ENCODE assay signal across 8 cellular contexts in genomic region chr1:167219646-167220536, GRCh38. TPM values are rescaled to one million over a fixed set of nuclear protein-coding genes. Genes with fewer than 3 reads are reported as not detected.
A peak's percentile ranks its signal among the peaks of the same experiment; 100 is the strongest.
DNase-seq lines count a peak whose midpoint lies in the region; ATAC-seq, FAIRE-seq and TF ChIP-seq lines count a peak whose summit lies in the region.

No MANE protein-coding gene starts in this region.

- BruUV-seq in Calu3 (replicated peaks; lab: Mats Ljungman, UMichigan) (TSS peak; percentile 80), endothelial cell of umbilical vein (replicated peaks; lab: Mats Ljungman, UMichigan) (TSS peak; percentile 90)

- H3K27me3 Mint-ChIP-seq in Calu3 (ENCODE audit: unreplicated experiment) (no peaks in the 10 kb centered on the region), mesothelial cell of epicardium (ENCODE audit: low read depth) (peaks cover 2% of the 10 kb centered on the region)

- CTCF ChIA-PET in Calu3 (lab: Charles Lee): interaction anchor here (0.5 to 2.1 kb wide), 44 partner anchors 9 to 1074 kb away, joined by 3 to 17 read pairs (median 4); partner anchors contain the start of gene TADA1
- CTCF ChIA-PET in endothelial cell of umbilical vein (lab: Charles Lee): interaction anchor here (0.5 to 2.2 kb wide), 42 partner anchors 9 to 1522 kb away, joined by 3 to 28 read pairs (median 4); partner anchors contain the start of genes ALDH9A1, CREG1, POGK and TADA1

- dilution Hi-C loops in endothelial cell of umbilical vein (cut with MboI; ENCODE audit: extremely low pct_ligation_motif_present, low sequenced_read_pairs): no loop called here

- H3K9me3 Mint-ChIP-seq in Calu3 (ENCODE audit: low read depth, unreplicated experiment) (peaks cover 3% of the 10 kb centered on the region), mesothelial cell of epicardium (peaks cover 9% of the 10 kb centered on the region)

- no peaks in the 10 kb centered on the region for H3K9me1 ChIP-seq in endothelial cell of umbilical vein (replicated peaks; ENCODE audit: control insufficient read depth, extremely low read depth, insufficient read depth, low read length)

- POLR2A ChIA-PET in endothelial cell of umbilical vein (lab: Charles Lee): interaction anchor here (0.5 to 0.9 kb wide), 9 partner anchors 10 to 344 kb away, joined by 3 to 9 read pairs (median 4); partner anchors contain the start of genes CREG1 and TADA1

- H3K36me3 ChIP-seq in HUES6 (ENCODE audit: control insufficient read depth, insufficient read depth, low read length) (no peaks in the 10 kb centered on the region), NT2/D1 (ENCODE audit: insufficient read depth, insufficient read length, low read length) (no peaks in the 10 kb centered on the region), endothelial cell of umbilical vein (ENCODE audit: control insufficient read depth in 2 of 2, extremely low read depth in 1 of 2, insufficient read depth in 2 of 2, low read length in 2 of 2) (no peaks in the 10 kb centered on the region)

- peak; percentile 48 for TF ChIP-seq POLR2A in endothelial cell of umbilical vein (IDR thresholded peaks at IDR 0.05; ENCODE audit: low read depth, low read length)

- peak overlapping the region; percentile 95 for H2AFZ ChIP-seq in endothelial cell of umbilical vein (ENCODE audit: low read depth, low read length)

- H3K4me3 ChIP-seq in HUES6 (ENCODE audit: low read depth, low read length) (peak overlapping the region; percentile 73), NT2/D1 (ENCODE audit: insufficient read length, low read depth) (peak overlapping the region; percentile 85), endothelial cell of umbilical vein (replicated peaks in 1 of 3; ENCODE audit: insufficient read depth in 1 of 3, low read depth in 1 of 3, low read length in 3 of 3) (peak overlapping the region; percentile 74 to 86 (median 79))

- H3K79me2 ChIP-seq in endothelial cell of umbilical vein (ENCODE audit: control insufficient read depth, insufficient read depth, low read length): peaks cover 31% of the 10 kb centered on the region

- intact Hi-C loops in Calu3 (cut with micrococcal nuclease; ENCODE audit: unreplicated experiment): loop anchor here (1.0 to 10.0 kb wide), 5 partner anchors 58 to 305 kb away; no protein-coding TSS in a partner anchor
- intact Hi-C loops in endothelial cell of umbilical vein (cut with micrococcal nuclease): loop anchor here (1.0 to 5.0 kb wide), 7 partner anchors 154 to 503 kb away; partner anchors contain the start of genes CREG1 and TADA1

- H3K9ac ChIP-seq in HUES6 (ENCODE audit: low read length) (peak overlapping the region; percentile 97), NT2/D1 (ENCODE audit: insufficient read length, low read depth) (peak overlapping the region; percentile 94), endothelial cell of umbilical vein (replicated peaks; ENCODE audit: extremely low read depth, insufficient read depth, low read length) (peak overlapping the region; percentile 79)

- H4K20me1 ChIP-seq in endothelial cell of umbilical vein (replicated peaks; ENCODE audit: control insufficient read depth, extremely low read depth, insufficient read depth, low read length): no peaks in the 10 kb centered on the region

- H3K4me1 Mint-ChIP-seq in Calu3 (ENCODE audit: low read depth, unreplicated experiment) (peaks cover 25% of the 10 kb centered on the region), mesothelial cell of epicardium (peaks cover 34% of the 10 kb centered on the region)

- TF ChIP-seq CTCF in Calu3 (IDR thresholded peaks at IDR 0.05; ENCODE audit: unreplicated experiment) (peak; percentile 14), endothelial cell of umbilical vein (IDR thresholded peaks at IDR 0.05; ENCODE audit: extremely low read depth in 1 of 2, insufficient read depth in 1 of 2, low read depth in 1 of 2, low read length in 2 of 2) (peak in 1 of 2 donors; percentile 4), mesothelial cell of epicardium (IDR thresholded peaks at IDR 0.05; ENCODE audit: unreplicated experiment) (no peak)

- H3K4me3 Mint-ChIP-seq in Calu3 (ENCODE audit: low read depth, unreplicated experiment): peak overlapping the region; percentile 79
- H3K4me3 Mint-ChIP-seq in mesothelial cell of epicardium: peak overlapping the region; percentile 90

- H3K4me1 ChIP-seq in HUES6 (ENCODE audit: control insufficient read depth, insufficient read depth, low read length) (peaks cover 20% of the 10 kb centered on the region), NT2/D1 (ENCODE audit: insufficient read depth, insufficient read length) (peaks cover 3% of the 10 kb centered on the region), endothelial cell of umbilical vein (ENCODE audit: control insufficient read depth, extremely low read depth, insufficient read depth, low read length) (peaks cover 8% of the 10 kb centered on the region)

- peak overlapping the region; percentile 89 for H3K4me2 ChIP-seq in endothelial cell of umbilical vein (ENCODE audit: insufficient read depth, low read length)

- peak; percentile 35 for FAIRE-seq in endothelial cell of umbilical vein (lab: Jason Lieb, UNC)

- H3K27ac Mint-ChIP-seq in Calu3 (ENCODE audit: unreplicated experiment) (peak overlapping the region; percentile 87), mesothelial cell of epicardium (peak overlapping the region; percentile 99)

- ATAC-seq in GM21447 (IDR thresholded peaks at IDR 0.05; ENCODE audit: unreplicated experiment): peak; percentile 35

- peak overlapping the region; percentile 99 for H3K27ac ChIP-seq in HUES6 (ENCODE audit: low read depth, low read length)
- peak overlapping the region; percentile 9 for H3K27ac ChIP-seq in endothelial cell of umbilical vein (ENCODE audit: insufficient read depth, low read depth, low read length)

- H3K36me3 Mint-ChIP-seq in Calu3 (ENCODE audit: insufficient read depth, unreplicated experiment) (peaks cover 50% of the 10 kb centered on the region), mesothelial cell of epicardium (no peaks in the 10 kb centered on the region)

- DNase-seq in Calu3: peak; percentile 97
- DNase-seq in NT2/D1 (ENCODE audit: low read depth, low spot score): peak; percentile 95
- peak; percentile 66 for DNase-seq in activated CD8-positive, alpha-beta memory T cell treated with anti-CD3 and anti-CD28 coated beads, Interleukin-2, amount 50 U/mL, for 24 hours (ENCODE audit: extremely low read depth)
- DNase-seq in endothelial cell of umbilical vein (ENCODE audit: low read depth, low spot score): peak; percentile 84
- DNase-seq in mesothelial cell of epicardium (ENCODE audit: low spot score in 2 of 2, unreplicated experiment in 2 of 2): peak; percentile 68 to 82
- peak; percentile 64 to 79 for DNase-seq in stimulated activated CD8-positive, alpha-beta memory T cell treated with anti-CD3 and anti-CD28 coated beads, Interleukin-2, amount 100 ng/mL, for 1 hour (ENCODE audit: low read depth in 2 of 2)

- H3K27me3 ChIP-seq in HUES6 (ENCODE audit: control insufficient read depth, insufficient read depth, low read length) (no peaks in the 10 kb centered on the region), NT2/D1 (ENCODE audit: insufficient read depth, insufficient read length) (no peaks in the 10 kb centered on the region), endothelial cell of umbilical vein (ENCODE audit: control insufficient read depth in 2 of 2, insufficient read depth in 2 of 2, low read length in 2 of 2) (peaks cover 0 to 1% of the 10 kb centered on the region in 2 experiments)

- H3K9me3 ChIP-seq in HUES6 (ENCODE audit: control insufficient read depth, insufficient read depth, low read depth, low read length) (peaks cover 8% of the 10 kb centered on the region), NT2/D1 (ENCODE audit: insufficient read depth, low read length) (peaks cover 13% of the 10 kb centered on the region; the same call in 1 of the 2 replicates), endothelial cell of umbilical vein (replicated peaks; ENCODE audit: control insufficient read depth, insufficient read depth, low read length) (no peaks in the 10 kb centered on the region)

TF ChIP-seq in endothelial cell of umbilical vein, 7 proteins besides CTCF, POLR2A, EP300 and RAD21:
- peak; percentile 31 for TF ChIP-seq MAX (IDR thresholded peaks at IDR 0.05; ENCODE audit: insufficient read depth, insufficient read length)
- TF ChIP-seq FOS (IDR thresholded peaks at IDR 0.05; ENCODE audit: borderline replicate concordance, insufficient read depth, low read length): no peak
- TF ChIP-seq POLR2AphosphoS5 (IDR thresholded peaks at IDR 0.05; ENCODE audit: insufficient read depth, low read depth, low read length): peak; percentile 41
- TF ChIP-seq MYC (IDR thresholded peaks at IDR 0.05; ENCODE audit: low read depth, low read length): no peak
- TF ChIP-seq GATA2 (IDR thresholded peaks at IDR 0.05; ENCODE audit: insufficient read depth, insufficient read length, low read depth, low read length): no peak
- no peak for TF ChIP-seq EZH2 (IDR thresholded peaks at IDR 0.05; ENCODE audit: borderline replicate concordance, low read depth, low read length, severe bottlenecking)

RNA-seq across cellular contexts. Expression of gene POU2F1, which starts 0.8 kb away (rescaled TPM):
- total RNA-seq in Calu3 (2022) (25.3 and 25.4 TPM in 2 replicates), endothelial cell of umbilical vein (12.9 and 15.0 TPM in 2 replicates), mesothelial cell of epicardium (26.1 to 32.8 TPM (median 29.1 TPM) in 3 replicates)
- polyA plus RNA-seq in endothelial cell of umbilical vein: 6.0 and 7.3 TPM in 2 replicates
- 2.8 and 3.0 TPM in 2 replicates for polyA plus RNA-seq in endothelial cell of umbilical vein (2011; cell fraction: cytosol; rRNA removed)
- 19.3 and 23.3 TPM in 2 replicates for polyA plus RNA-seq in endothelial cell of umbilical vein (2011; cell fraction: nucleus; rRNA removed)
- polyA plus RNA-seq in endothelial cell of umbilical vein (2012): 2.3 and 2.6 TPM in 2 replicates
- polyA minus RNA-seq in endothelial cell of umbilical vein: 25.6 and 29.9 TPM in 2 replicates
- 9.5 TPM for polyA minus RNA-seq in endothelial cell of umbilical vein (2011; cell fraction: cytosol; rRNA and poly(A)+ RNA removed)
- 48.5 and 65.8 TPM in 2 replicates for polyA minus RNA-seq in endothelial cell of umbilical vein (2011; cell fraction: nucleus; rRNA and poly(A)+ RNA removed)

Comparison
In these comparisons a context has a peak if more than half of its experiments do, and no peak if none do; other contexts are left out.
1. Peak in every context shown above with its lines: DNase-seq, ATAC-seq, H3K4me3 ChIP-seq and H3K27ac ChIP-seq.